18 cellular contexts compared by ENCODE assay signal in the genomic region with DNA sequence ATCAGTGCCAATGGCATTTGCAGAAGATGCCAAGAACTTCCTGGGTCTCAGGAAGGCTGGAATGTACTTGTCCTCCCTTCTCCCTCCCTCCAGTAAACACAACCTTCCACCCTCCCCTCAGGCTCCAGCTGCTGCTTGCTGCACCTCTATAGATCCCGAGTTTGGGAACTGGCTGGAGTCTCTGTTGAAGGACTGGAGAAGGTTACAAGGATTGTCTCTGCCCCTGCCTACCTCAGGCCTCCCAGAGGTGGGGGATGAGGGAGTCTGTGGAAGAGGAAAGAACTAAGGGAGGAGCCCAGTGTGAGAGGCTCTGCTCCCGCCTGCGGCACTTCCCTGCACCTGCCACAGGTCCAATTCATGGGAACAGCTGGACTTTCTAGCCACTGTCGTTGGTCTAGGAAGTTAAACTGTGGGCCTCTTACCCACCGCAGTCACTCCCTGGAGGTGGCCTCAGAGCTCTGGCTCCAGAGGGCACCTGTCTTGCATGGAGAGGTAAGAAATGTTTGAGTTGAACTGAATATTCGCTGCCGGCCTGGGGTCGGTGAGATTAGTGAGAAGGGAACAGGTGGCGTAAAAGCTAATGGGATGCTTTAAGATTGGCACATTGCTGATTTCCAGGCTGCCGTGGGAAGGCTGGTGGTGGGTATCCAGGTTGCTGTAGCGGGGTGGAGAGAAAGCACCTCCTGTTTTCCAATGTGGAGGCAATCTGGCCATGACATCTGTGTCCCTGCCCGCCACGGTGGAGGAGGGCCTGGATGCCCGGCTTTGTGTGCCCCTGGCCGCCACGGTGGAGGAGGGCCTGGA. TPM values are rescaled to one million over a fixed set of nuclear protein-coding genes. Genes with fewer than 3 reads are reported as not detected.
DNase-seq lines count a peak whose midpoint lies in the region; ATAC-seq and TF ChIP-seq lines count a peak whose summit lies in the region.
"Had no signal": no experiment of that assay in that cellular context is flagged by ENCODE, and none has a peak within 500 bp of the region (broad histone marks: within the 10 kb centered on the region; RNA-seq: fewer than 3 reads in every experiment).

No MANE protein-coding gene starts in this region.

- peak overlapping the region; percentile 15; the same call in 1 of the 2 replicates for H3K4me2 ChIP-seq in PC-9

- no peak overlapping the region for H3K27ac Mint-ChIP-seq in Caco-2 (ENCODE audit: unreplicated experiment)
- H3K27ac Mint-ChIP-seq: activated naive CD4-positive, alpha-beta T cell treated with anti-CD3 and anti-CD28 coated beads, Interleukin-2, amount 50 U/mL, for 24 hours; HFFc6 had no signal

- intact Hi-C loops in PC-9 (cut with micrococcal nuclease; ENCODE audit: unreplicated experiment) (no loop called here), right cardiac atrium (cut with DNase I) (no loop called here), posterior cingulate gyrus (cut with DNase I) (no loop called here), Caco-2 (cut with micrococcal nuclease; ENCODE audit: unreplicated experiment) (no loop called here), esophagus muscularis mucosa (cut with DNase I) (no loop called here)

- H3K79me2 ChIP-seq in PC-9 (ENCODE audit: low read depth), result no peaks in the 10 kb centered on the region

- H3K36me3 ChIP-seq in PC-9 (ENCODE audit: low read depth) (no peaks in the 10 kb centered on the region), Caco-2 (ENCODE audit: control insufficient read depth, insufficient read depth, low read length) (no peaks in the 10 kb centered on the region), esophagus muscularis mucosa (no peaks in the 10 kb centered on the region)
- H3K36me3 ChIP-seq: BLaER1, brain microvascular endothelial cell, gastroesophageal sphincter had no signal

- H3K9me3 Mint-ChIP-seq in Caco-2 (ENCODE audit: unreplicated experiment), result no peaks in the 10 kb centered on the region
- H3K9me3 Mint-ChIP-seq: activated naive CD4-positive, alpha-beta T cell treated with anti-CD3 and anti-CD28 coated beads, Interleukin-2, amount 50 U/mL, for 24 hours; HFFc6 had no signal

- 86% methylated on average over 16 of the region's 16 CpGs for WGBS in right cardiac atrium
- 85% methylated on average over 15 of the region's 16 CpGs for WGBS in esophagus muscularis mucosa

- H4K20me1 ChIP-seq in PC-9 (ENCODE audit: insufficient read depth), result no peaks in the 10 kb centered on the region
- H4K20me1 ChIP-seq: BLaER1 had no signal

- DNase-seq in NCI-H146 treated with DMSO at 0.1 percent for 48 hours (lab: John Stamatoyannopoulos, UW; ENCODE audit: unreplicated experiment) (peak; percentile 89), PC-9 (peak in 1 of 2 experiments; percentile 17), right cardiac atrium (no peak), renal cortical epithelial cell (ENCODE audit: low read depth) (peak; percentile 60), posterior cingulate gyrus (no peak), NCI-H446 treated with DMSO at 0.1 percent for 48 hours (lab: John Stamatoyannopoulos, UW) (no peak), Caco-2 (no peak), esophagus muscularis mucosa (ENCODE audit: extremely low spot score) (no peak)
- DNase-seq: activated CD8-positive, alpha-beta memory T cell treated with anti-CD3 and anti-CD28 coated beads, Interleukin-2, amount 50 U/mL, for 4 hours; brain microvascular endothelial cell; HFFc6; NCI-H2081 treated with DMSO at 0.1 percent for 48 hours; stimulated activated CD8-positive, alpha-beta memory T cell treated with anti-CD3 and anti-CD28 coated beads, Interleukin-4, amount 100 ng/mL, for 48 hours; trophoblast cell had no signal

- ATAC-seq in right cardiac atrium, result peak in 1 of 2 donors; percentile 42
- ATAC-seq: gastroesophageal sphincter, GM12878 had no signal

- H3K4me3 ChIP-seq in PC-9 (no peak overlapping the region), right cardiac atrium (ENCODE audit: low read length) (no peak overlapping the region), Caco-2 (ENCODE audit: low read depth, low read length) (no peak overlapping the region), esophagus muscularis mucosa (no peak overlapping the region)
- H3K4me3 ChIP-seq: BLaER1, gastroesophageal sphincter, GM12878 had no signal

- peaks cover 30% of the 10 kb centered on the region for H3K4me1 Mint-ChIP-seq in Caco-2 (ENCODE audit: low read depth, unreplicated experiment)
- H3K4me1 Mint-ChIP-seq: activated naive CD4-positive, alpha-beta T cell treated with anti-CD3 and anti-CD28 coated beads, Interleukin-2, amount 50 U/mL, for 24 hours had no signal

- H3K27ac ChIP-seq in PC-9, result no peak overlapping the region
- peak overlapping the region; percentile 43 for H3K27ac ChIP-seq in right cardiac atrium (ENCODE audit: low read length)
- peak overlapping the region in 1 of 4 donors; percentile 53 for H3K27ac ChIP-seq in esophagus muscularis mucosa (replicated peaks in 1 of 4)
- H3K27ac ChIP-seq: BLaER1, brain microvascular endothelial cell had no signal

- POLR2A ChIA-PET in PC-9 (lab: Charles Lee; ENCODE audit: unreplicated experiment), result interaction anchor here (0.6 to 0.7 kb wide), 2 partner anchors 138 to 807 kb away, joined by 5 to 7 read pairs; no protein-coding TSS in a partner anchor
- POLR2A ChIA-PET in Caco-2 (lab: Charles Lee), result no interaction called here

- H3K4me1 ChIP-seq in PC-9 (replicated peaks; ENCODE audit: insufficient read depth), result peaks cover 20% of the 10 kb centered on the region
- H3K4me1 ChIP-seq in right cardiac atrium (ENCODE audit: control insufficient read depth, insufficient read depth, low read length), result peaks cover 8% of the 10 kb centered on the region
- peaks cover 35% of the 10 kb centered on the region for H3K4me1 ChIP-seq in Caco-2
- H3K4me1 ChIP-seq in esophagus muscularis mucosa, result peaks cover 15 to 20% (median 17%) of the 10 kb centered on the region in 4 donors

- no peak overlapping the region for H2AFZ ChIP-seq in PC-9

- no peaks in the 10 kb centered on the region for H3K9me3 ChIP-seq in PC-9 (ENCODE audit: insufficient read depth, low read depth)
- no peaks in the 10 kb centered on the region for H3K9me3 ChIP-seq in right cardiac atrium (ENCODE audit: control insufficient read depth, low read length)
- H3K9me3 ChIP-seq in Caco-2, result peaks cover 2% of the 10 kb centered on the region; the same call in 1 of the 2 replicates
- no peaks in the 10 kb centered on the region for H3K9me3 ChIP-seq in esophagus muscularis mucosa
- H3K9me3 ChIP-seq: gastroesophageal sphincter had no signal

- no peaks in the 10 kb centered on the region for H3K9me2 ChIP-seq in PC-9 (ENCODE audit: insufficient read depth)

- BruUV-seq in PC-9 (replicated peaks; lab: Mats Ljungman, UMichigan) (no TSS peak), Caco-2 (replicated peaks; lab: Mats Ljungman, UMichigan) (no TSS peak)

- CTCF ChIA-PET in PC-9 (lab: Charles Lee) (no interaction called here), Caco-2 (lab: Charles Lee) (interaction anchor here (1.1 kb wide), 1 partner anchor 17 kb away, joined by 3 read pairs; no protein-coding TSS in a partner anchor)

- H3K4me3 Mint-ChIP-seq in Caco-2 (ENCODE audit: unreplicated experiment), result no peak overlapping the region
- H3K4me3 Mint-ChIP-seq: activated naive CD4-positive, alpha-beta T cell treated with anti-CD3 and anti-CD28 coated beads, Interleukin-2, amount 50 U/mL, for 24 hours; HFFc6 had no signal

- no peaks in the 10 kb centered on the region; the same call in 1 of the 2 replicates for H3F3A ChIP-seq in PC-9 (ENCODE audit: insufficient read depth, low read depth)

- TF ChIP-seq POLR2A in esophagus muscularis mucosa (IDR thresholded peaks at IDR 0.05; ENCODE audit: low read depth), result no peak

- H3K27me3 Mint-ChIP-seq in Caco-2 (ENCODE audit: insufficient read depth, unreplicated experiment), result no peaks in the 10 kb centered on the region

- peaks cover 10% of the 10 kb centered on the region for H3K36me3 Mint-ChIP-seq in Caco-2 (ENCODE audit: insufficient read depth, unreplicated experiment)
- H3K36me3 Mint-ChIP-seq: activated naive CD4-positive, alpha-beta T cell treated with anti-CD3 and anti-CD28 coated beads, Interleukin-2, amount 50 U/mL, for 24 hours had no signal

- TF ChIP-seq EP300 in esophagus muscularis mucosa (IDR thresholded peaks at IDR 0.05), result no peak

- H3K27me3 ChIP-seq in PC-9 (ENCODE audit: insufficient read depth, low read depth) (no peaks in the 10 kb centered on the region), right cardiac atrium (ENCODE audit: control insufficient read depth, insufficient read depth) (no peaks in the 10 kb centered on the region), Caco-2 (replicated peaks; ENCODE audit: control insufficient read depth, insufficient read depth, low read length) (no peaks in the 10 kb centered on the region), esophagus muscularis mucosa (peaks cover 0 to 6% (median 0%) of the 10 kb centered on the region in 4 donors)
- H3K27me3 ChIP-seq: BLaER1, brain microvascular endothelial cell had no signal

- no peak for TF ChIP-seq CTCF in PC-9 (conservative IDR thresholded peaks at IDR 0.05)
- TF ChIP-seq CTCF in Caco-2 (IDR thresholded peaks at IDR 0.05; ENCODE audit: insufficient read depth in 1 of 2, low read depth in 1 of 2, low read length in 1 of 2, severe bottlenecking in 1 of 2, unreplicated experiment in 1 of 2), result no peak
- TF ChIP-seq CTCF in esophagus muscularis mucosa (IDR thresholded peaks at IDR 0.05), result no peak

RNA-seq across cellular contexts. Expression of a gene that starts 54.3 kb away (rescaled TPM):
- 9.8 and 12.1 TPM in 2 replicates for total RNA-seq in PC-9 (2021)
- 100 to 1,000 TPM in 3 of 4 donors, 10 to 100 TPM in 1; 90.7 to 170 (median 103) TPM for total RNA-seq in right cardiac atrium
- 92.8 TPM for polyA plus RNA-seq in right cardiac atrium
- total RNA-seq in renal cortical epithelial cell, result 17.0 and 25.5 TPM in 2 replicates
- 2.4 and 2.5 TPM in 2 replicates for total RNA-seq in Caco-2 (2022)
- total RNA-seq in esophagus muscularis mucosa, result under 1 TPM in 2 of 4 donors, not detected in 2; 0.26 to 0.40 TPM
- total RNA-seq: GM12878 had no signal

Comparison
In these comparisons a context has a peak if more than half of its experiments do, and no peak if none do; other contexts are left out.
1. DNase-seq: peak in NCI-H146 treated with DMSO at 0.1 percent for 48 hours (single experiment) and renal cortical epithelial cell (single experiment); none in right cardiac atrium (0 of 3), posterior cingulate gyrus (0 of 10), NCI-H446 treated with DMSO at 0.1 percent for 48 hours (single experiment), Caco-2 (0 of 2) and esophagus muscularis mucosa (single experiment).